ENCODE assay signal across 26 cellular contexts in the genomic region with DNA sequence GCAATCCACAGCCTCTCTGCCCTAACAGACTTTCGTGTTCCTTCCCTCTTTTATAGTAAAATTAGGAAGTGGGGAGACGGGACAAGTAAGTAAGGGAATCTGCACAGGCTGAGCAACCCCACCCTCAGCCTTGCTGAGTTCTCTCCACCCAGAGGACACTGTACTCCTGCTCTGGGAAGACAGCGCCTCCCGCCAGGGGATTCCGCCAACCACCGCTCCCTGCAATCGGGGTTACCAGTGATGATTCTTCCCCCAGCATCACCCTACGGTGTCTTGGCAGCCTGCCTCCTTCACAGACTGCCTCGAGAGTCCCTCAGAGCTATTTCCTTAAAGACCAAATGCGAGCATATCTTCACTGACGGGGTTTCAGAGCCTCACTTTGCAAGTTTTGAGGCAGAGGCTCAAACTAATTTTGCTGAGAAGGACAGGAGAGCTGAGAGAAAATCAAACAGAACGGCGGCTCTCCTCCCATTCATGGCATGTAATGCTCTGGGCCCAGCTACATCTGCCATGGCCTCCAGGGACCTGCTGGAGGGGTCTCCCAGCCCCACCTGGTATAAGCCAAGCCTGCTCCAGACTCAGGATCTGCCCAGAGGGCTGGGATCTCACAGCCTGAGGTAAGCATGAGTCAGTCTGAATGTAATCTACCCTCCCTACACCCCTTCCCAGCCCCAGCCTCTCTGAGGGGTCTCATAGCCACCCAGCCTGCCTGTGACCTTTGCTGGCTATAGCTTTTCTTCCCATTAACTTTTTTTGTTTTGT. TPM values are rescaled to one million over a fixed set of nuclear protein-coding genes. Genes with fewer than 3 reads are reported as not detected.
DNase-seq lines count a peak whose midpoint lies in the region; ATAC-seq, FAIRE-seq and TF ChIP-seq lines count a peak whose summit lies in the region.
"Had no signal": no experiment of that assay in that cellular context is flagged by ENCODE, and none has a peak within 500 bp of the region (broad histone marks: within the 10 kb centered on the region; RNA-seq: fewer than 3 reads in every experiment).

No MANE protein-coding gene starts in this region.

- TF ChIP-seq POLR2A in H1 (IDR thresholded peaks at IDR 0.05; ENCODE audit: control extremely low read depth in 1 of 2, low read depth in 2 of 2, low read length in 2 of 2) = no peak
- TF ChIP-seq POLR2A in right lobe of liver (IDR thresholded peaks at IDR 0.05) = no peak

- CTCF ChIA-PET in H1 (lab: Charles Lee; ENCODE audit: partially characterized antibody) = interaction anchor here (0.6 to 17.7 kb wide), 31 partner anchors 9 to 433 kb away, joined by 3 to 434 read pairs (median 4); a partner anchor contains a TSS

- no peak overlapping the region for H3K56ac ChIP-seq in H1 (replicated peaks; ENCODE audit: insufficient read length, low read depth, low read length)

- H4K20me1 ChIP-seq in H1 (replicated peaks in 1 of 2; ENCODE audit: control insufficient read depth in 1 of 2, insufficient read depth in 2 of 2, low read length in 2 of 2) = no peaks in the 10 kb centered on the region

- no peaks in the 10 kb centered on the region for H3K79me1 ChIP-seq in H1 (ENCODE audit: low read depth, low read length)

- H2AK5ac ChIP-seq in H1 (ENCODE audit: low read depth, low read length) = no peak overlapping the region

- H3K4me3 ChIP-seq in H1 (ENCODE audit: extremely low read depth in 1 of 4, insufficient read depth in 2 of 4, low read depth in 3 of 4, low read length in 4 of 4) = no peak overlapping the region
- H3K4me3 ChIP-seq in right lobe of liver = no peak overlapping the region
- H3K4me3 ChIP-seq in skin epidermis = peak overlapping the region in 1 of 7 experiments; percentile 11
- H3K4me3 ChIP-seq: cardiac muscle cell, GM23338 had no signal

- TF ChIP-seq RAD21 in H1 (IDR thresholded peaks at IDR 0.05 in 1 of 2, conservative IDR thresholded peaks at IDR 0.05 in 1 of 2; ENCODE audit: low read depth in 2 of 2, low read length in 2 of 2) = no peak

- H3K27ac ChIP-seq in H1 (ENCODE audit: low read depth, low read length) = no peak overlapping the region
- no peak overlapping the region for H3K27ac ChIP-seq in right lobe of liver
- peak overlapping the region in 12 of 21 experiments; percentile 7 to 70 (median 31) for H3K27ac ChIP-seq in skin epidermis
- H3K27ac ChIP-seq: cardiac muscle cell had no signal

- H2BK15ac ChIP-seq in H1 (ENCODE audit: low read length) = no peak overlapping the region

- H4K8ac ChIP-seq in H1 (ENCODE audit: extremely low read depth, insufficient read depth, low read length) = no peak overlapping the region

- 83% methylated on average over 13 of the region's 13 CpGs; no CpG with 5 or more reads in 1 of the 2 experiments for WGBS in H1 (ENCODE audit: extremely low coverage in 1 of 2, insufficient coverage in 1 of 2, insufficient read length in 1 of 2, insufficient replicate concordance in 2 of 2, low coverage in 1 of 2, low lambda C conversion rate in 2 of 2, missing lambda C conversion rate in 1 of 2), 2 experiments
- 28% methylated on average over 11 of the region's 13 CpGs for WGBS in right lobe of liver (ENCODE audit: insufficient coverage, low coverage, low lambda C conversion rate, missing lambda C conversion rate)

- POLR2A ChIA-PET in H1 (lab: Charles Lee; ENCODE audit: partially characterized antibody) = interaction anchor here (1.0 to 1.4 kb wide), 4 partner anchors 28 to 91 kb away, joined by 3 to 5 read pairs (median 4); no protein-coding TSS in a partner anchor

- no peak overlapping the region for H3K14ac ChIP-seq in H1 (ENCODE audit: insufficient read length)

- H3K36me3 ChIP-seq in H1 (ENCODE audit: control insufficient read depth in 2 of 4, insufficient read depth in 4 of 4, low read length in 3 of 4) (no peaks in the 10 kb centered on the region), right lobe of liver (no peaks in the 10 kb centered on the region)
- H3K36me3 ChIP-seq: cardiac muscle cell had no signal

- H2BK20ac ChIP-seq in H1 (ENCODE audit: low read length) = no peak overlapping the region

- ATAC-seq in right lobe of liver (peak in 3 of 4 donors; percentile 5 to 45 (median 28)), omental fat pad (ENCODE audit: low FRiP score) (no peak)
- ATAC-seq: esophagus mucosa, GM23338, natural killer cell had no signal

- H3K9ac ChIP-seq in H1 (replicated peaks in 1 of 4; ENCODE audit: extremely low read depth in 1 of 4, low read depth in 3 of 4, low read length in 3 of 4) = no peak overlapping the region

- no peak overlapping the region for H3K23ac ChIP-seq in H1 (ENCODE audit: insufficient read length)

- no peak overlapping the region for H2AFZ ChIP-seq in H1 (ENCODE audit: low read length)
- H2AFZ ChIP-seq: GM23338 had no signal

- DNase-seq in MV-4-11 (lab: John Stamatoyannopoulos, UW) (peak; percentile 46), H1 (ENCODE audit: low read depth in 1 of 2, low spot score in 2 of 2) (no peak), right lobe of liver (peak in 1 of 3 donors; percentile 44), omental fat pad (ENCODE audit: low spot score) (no peak), COR-L47 (lab: John Stamatoyannopoulos, UW) (no peak), frontal cortex (ENCODE audit: low spot score in 2 of 2) (no peak)
- DNase-seq: activated CD4-positive, alpha-beta T cell treated with anti-CD3 and anti-CD28 coated beads, Interleukin-2, amount 10 ng/mL, durations not matched to agents 7 days and 5 days; activated CD8-positive, alpha-beta memory T cell treated with anti-CD3 and anti-CD28 coated beads, Interleukin-2, amount 50 U/mL, for 4 hours; amygdala; Caco-2; EL; natural killer cell; NCI-H1105 treated with DMSO at 0.1 percent for 48 hours; NCI-H69; SHP77 treated with DMSO at 0.1 percent for 48 hours; T-helper 1 cell had no signal

- H3K4me2 ChIP-seq in H1 (ENCODE audit: insufficient read depth in 1 of 2, low read depth in 2 of 2, low read length in 2 of 2) = no peak overlapping the region
- H3K4me2 ChIP-seq: GM23338 had no signal

- FAIRE-seq in H1 (lab: Jason Lieb, UNC) (no peak), frontal cortex (lab: Jason Lieb, UNC) (no peak)
- FAIRE-seq: GM18507 had no signal

- intact Hi-C loops in right lobe of liver (cut with DNase I) = loop anchor here (5.0 kb wide), 1 partner anchor 85 kb away; no protein-coding TSS in a partner anchor

- H3K27me3 ChIP-seq in H1 (replicated peaks in 1 of 4; ENCODE audit: control insufficient read depth in 3 of 4, extremely low read depth in 1 of 4, insufficient read depth in 3 of 4, low read length in 3 of 4) (no peaks in the 10 kb centered on the region; a peak in 1 of 7 replicates), right lobe of liver (no peaks in the 10 kb centered on the region)
- H3K27me3 ChIP-seq: cardiac muscle cell had no signal

- no peaks in the 10 kb centered on the region for H3K79me2 ChIP-seq in H1 (ENCODE audit: control insufficient read depth in 1 of 2, insufficient read depth in 2 of 2, low read length in 2 of 2)

- no peak for TF ChIP-seq CTCF in H1 (IDR thresholded peaks at IDR 0.05; ENCODE audit: control extremely low read depth in 1 of 3, insufficient read depth in 1 of 3, low read depth in 1 of 3, low read length in 3 of 3)
- no peak for TF ChIP-seq CTCF in right lobe of liver (IDR thresholded peaks at IDR 0.05)
- TF ChIP-seq CTCF in omental fat pad (IDR thresholded peaks at IDR 0.05) = no peak

- H3K4me1 ChIP-seq in H1 (replicated peaks in 1 of 4; ENCODE audit: control insufficient read depth in 3 of 4, insufficient read depth in 4 of 4, low read length in 3 of 4) (peaks cover 0 to 29% (median 16%) of the 10 kb centered on the region in 4 experiments; a peak in 6 of 7 replicates), right lobe of liver (peaks cover 0 to 16% (median 3%) of the 10 kb centered on the region in 4 donors)

- no peaks in the 10 kb centered on the region for H3K23me2 ChIP-seq in H1 (ENCODE audit: low read depth, low read length)

- no peaks in the 10 kb centered on the region for H3K9me3 ChIP-seq in H1 (ENCODE audit: insufficient read depth in 2 of 2, low read depth in 1 of 2, low read length in 1 of 2)
- no peaks in the 10 kb centered on the region for H3K9me3 ChIP-seq in right lobe of liver
- H3K9me3 ChIP-seq: Caco-2 had no signal

- no peak overlapping the region for H2BK120ac ChIP-seq in H1 (replicated peaks; ENCODE audit: low read depth, low read length)

- no peak overlapping the region; the same call in 1 of the 2 replicates for H3K18ac ChIP-seq in H1 (ENCODE audit: extremely low read depth, low read length)

- no peak overlapping the region for H2BK12ac ChIP-seq in H1 (ENCODE audit: low read depth, low read length)

- no peak for TF ChIP-seq EP300 in H1 (IDR thresholded peaks at IDR 0.05; ENCODE audit: borderline replicate concordance in 1 of 2, low read depth in 2 of 2, low read length in 2 of 2)

- no peak overlapping the region for H4K5ac ChIP-seq in H1 (ENCODE audit: insufficient read length, low read depth, low read length)

- peak overlapping the region; percentile 31 for H4K91ac ChIP-seq in H1 (replicated peaks; ENCODE audit: insufficient read length, low read length)

- no peak overlapping the region for H2BK5ac ChIP-seq in H1 (ENCODE audit: low read depth, low read length)

- H3K4ac ChIP-seq in H1 (replicated peaks; ENCODE audit: insufficient read length, low read depth, low read length) = no peak overlapping the region

RNA-seq across cellular contexts. Expression of a gene that starts 22.7 kb away (rescaled TPM):
- total RNA-seq in H1 (2021; fragmentation: NEBNext Ultra II Directional; extraction: Animal tissue kit (Norgen Biotek cat#: 25700)) = not detected in 2 replicates
- 0.61 and 0.91 TPM in 2 replicates for polyA plus RNA-seq in H1 (2011; rRNA removed)
- 0.49 TPM for polyA plus RNA-seq in H1 (2011; cell fraction: cytosol; rRNA removed)
- polyA plus RNA-seq in H1 (2011; cell fraction: nucleus; rRNA removed) = 0.51 TPM
- polyA plus RNA-seq in H1 (2012, experiment 1 of 2) = 0.52 to 0.74 TPM (median 0.57 TPM) in 3 of 4 replicates, not detected in the other
- polyA plus RNA-seq in H1 (2012, experiment 2 of 2) = not detected
- polyA plus RNA-seq in H1 (2013, experiment 1 of 2) = 0.20 TPM
- 0.11 TPM for polyA plus RNA-seq in H1 (2013, experiment 2 of 2)
- polyA minus RNA-seq in H1 (2011; rRNA and poly(A)+ RNA removed) = not detected in 2 replicates
- polyA minus RNA-seq in H1 (2011; cell fraction: cytosol; rRNA and poly(A)+ RNA removed) = not detected
- not detected for polyA minus RNA-seq in H1 (2011; cell fraction: nucleus; rRNA and poly(A)+ RNA removed)
- 100 to 1,000 TPM; 412 to 553 (median 461) TPM for total RNA-seq in right lobe of liver
- 1 to 10 TPM in 2 of 4 donors, under 1 TPM in 1, not detected in 1; 0.84 to 3.1 (median 1.6) TPM for total RNA-seq in omental fat pad
- total RNA-seq in frontal cortex = not detected
- total RNA-seq: activated CD4-positive, alpha-beta T cell treated with anti-CD3 and anti-CD28 coated beads, Interleukin-2, amount 10 ng/mL, durations not matched to agents 7 days and 5 days; cardiac muscle cell; glomerular endothelial cell; HT1080; lung microvascular endothelial cell; pulmonary artery endothelial cell; temporal lobe had no signal
- polyA plus RNA-seq: GM23338 had no signal

RNA-seq across cellular contexts. Expression of a gene that starts 41.8 kb away (rescaled TPM):
- 8.6 and 10.8 TPM in 2 replicates for total RNA-seq in H1 (2021; fragmentation: NEBNext Ultra II Directional; extraction: Animal tissue kit (Norgen Biotek cat#: 25700))
- polyA plus RNA-seq in H1 (2011; rRNA removed) = 14.5 and 16.1 TPM in 2 replicates
- 16.1 TPM for polyA plus RNA-seq in H1 (2011; cell fraction: cytosol; rRNA removed)
- polyA plus RNA-seq in H1 (2011; cell fraction: nucleus; rRNA removed) = 29.5 TPM
- polyA plus RNA-seq in H1 (2012, experiment 1 of 2) = 7.0 to 16.3 TPM (median 14.5 TPM) in 4 replicates
- polyA plus RNA-seq in H1 (2012, experiment 2 of 2) = 11.2 TPM
- polyA plus RNA-seq in H1 (2013, experiment 1 of 2) = 9.1 TPM
- 8.6 TPM for polyA plus RNA-seq in H1 (2013, experiment 2 of 2)
- 3.9 and 4.1 TPM in 2 replicates for polyA minus RNA-seq in H1 (2011; rRNA and poly(A)+ RNA removed)
- polyA minus RNA-seq in H1 (2011; cell fraction: cytosol; rRNA and poly(A)+ RNA removed) = 5.0 TPM
- polyA minus RNA-seq in H1 (2011; cell fraction: nucleus; rRNA and poly(A)+ RNA removed) = 4.8 TPM
- total RNA-seq in right lobe of liver (100 to 1,000 TPM; 399 to 624 (median 417) TPM), omental fat pad (1 to 10 TPM in 3 of 4 donors, under 1 TPM in 1; 0.56 to 2.5 (median 1.4) TPM), frontal cortex (18.8 TPM)

RNA-seq across cellular contexts. Expression of a gene that starts 57.3 kb away (rescaled TPM):
- total RNA-seq in H1 (2021; fragmentation: NEBNext Ultra II Directional; extraction: Animal tissue kit (Norgen Biotek cat#: 25700)) = not detected in 2 replicates
- 0.17 TPM in 1 of 2 replicates, not detected in the other for polyA plus RNA-seq in H1 (2011; rRNA removed)
- not detected for polyA plus RNA-seq in H1 (2011; cell fraction: cytosol; rRNA removed)
- not detected for polyA plus RNA-seq in H1 (2011; cell fraction: nucleus; rRNA removed)
- polyA plus RNA-seq in H1 (2012, experiment 1 of 2) = not detected in 4 replicates
- polyA plus RNA-seq in H1 (2012, experiment 2 of 2) = not detected
- polyA plus RNA-seq in H1 (2013, experiment 1 of 2) = not detected
- not detected for polyA plus RNA-seq in H1 (2013, experiment 2 of 2)
- polyA minus RNA-seq in H1 (2011; rRNA and poly(A)+ RNA removed) = not detected in 2 replicates
- not detected for polyA minus RNA-seq in H1 (2011; cell fraction: cytosol; rRNA and poly(A)+ RNA removed)
- polyA minus RNA-seq in H1 (2011; cell fraction: nucleus; rRNA and poly(A)+ RNA removed) = not detected
- 1 to 10 TPM in 4 of 6 experiments, under 1 TPM in 2; 0.77 to 2.6 (median 1.5) TPM for total RNA-seq in right lobe of liver
- total RNA-seq in omental fat pad = 10 to 100 TPM in 3 of 4 donors, 1 to 10 TPM in 1; 7.2 to 21.7 (median 15.7) TPM
- total RNA-seq in frontal cortex = not detected
- total RNA-seq: activated CD4-positive, alpha-beta T cell treated with anti-CD3 and anti-CD28 coated beads, Interleukin-2, amount 10 ng/mL, durations not matched to agents 7 days and 5 days; Caco-2; cardiac muscle cell; glomerular endothelial cell; GM23338; HT1080; temporal lobe had no signal
- polyA plus RNA-seq: cardiac muscle cell, GM23338 had no signal

Comparison
In these comparisons a context has a peak if more than half of its experiments do, and no peak if none do; other contexts are left out.
1. H3K27ac ChIP-seq: peak in skin epidermis (12 of 21); none in H1 (single experiment) and right lobe of liver (0 of 3).
2. RNA of a gene that starts 22.7 kb away (total RNA-seq): 412 to 553 TPM in right lobe of liver; 0.84 to 3.1 TPM in omental fat pad, not detected in H1 and not detected in frontal cortex (single experiment); every median in the first group is over 100 times any median in the second.
3. RNA of a gene that starts 41.8 kb away (total RNA-seq): 399 to 624 TPM in right lobe of liver; 18.8 TPM in frontal cortex (single experiment), 8.6 to 10.8 TPM in H1 and 0.56 to 2.5 TPM in omental fat pad; every median in the first group is over 10 times any median in the second.